30 cellular contexts compared by ENCODE assay signal in genomic region chr1:234647758-234648157, GRCh38. TPM values are rescaled to one million over a fixed set of nuclear protein-coding genes. Genes with fewer than 3 reads are reported as not detected.
DNase-seq lines count a peak whose midpoint lies in the region; ATAC-seq and TF ChIP-seq lines count a peak whose summit lies in the region.
"Had no signal": no experiment of that assay in that cellular context is flagged by ENCODE, and none has a peak within 500 bp of the region (broad histone marks: within the 10 kb centered on the region; RNA-seq: fewer than 3 reads in every experiment).

No MANE protein-coding gene starts in this region.

- H3K9me3 Mint-ChIP-seq in activated T-helper 17 cell treated with anti-CD3 and anti-CD28 coated beads, Interleukin-2, amount 50 U/mL, for 72 hours = no peaks in the 10 kb centered on the region

- H3K27me3 ChIP-seq in esophagus squamous epithelium = no peaks in the 10 kb centered on the region
- H3K27me3 ChIP-seq: heart right ventricle, ovary, right atrium auricular region, upper lobe of right lung had no signal

- H3K4me1 Mint-ChIP-seq in activated T-helper 17 cell treated with anti-CD3 and anti-CD28 coated beads, Interleukin-2, amount 50 U/mL, for 72 hours = no peaks in the 10 kb centered on the region
- H3K4me1 Mint-ChIP-seq: B cell; CD8-positive, alpha-beta memory T cell had no signal

- H3K4me3 Mint-ChIP-seq in activated T-helper 17 cell treated with anti-CD3 and anti-CD28 coated beads, Interleukin-2, amount 50 U/mL, for 72 hours = no peak overlapping the region
- H3K4me3 Mint-ChIP-seq: activated T-cell treated with anti-CD3 and anti-CD28 coated beads, Interleukin-2, amount 50 U/mL, for 4 hours; B cell; CD8-positive, alpha-beta memory T cell; nephron progenitor cell had no signal

- in situ Hi-C loops in G401 (cut with HindIII; ENCODE audit: low sequenced_read_pairs) = no loop called here

- H3K36me3 ChIP-seq in esophagus squamous epithelium = no peaks in the 10 kb centered on the region
- H3K36me3 ChIP-seq: heart right ventricle, ovary, right atrium auricular region, upper lobe of right lung had no signal

- 63 to 81% methylated on average over 1 to 2 of the region's 2 CpGs for WGBS in esophagus squamous epithelium, 2 donors

- peaks cover 0 to 44% (median 0%) of the 10 kb centered on the region in 3 donors for H3K4me1 ChIP-seq in esophagus squamous epithelium
- H3K4me1 ChIP-seq: right atrium auricular region had no signal

- H3K27ac Mint-ChIP-seq in activated T-helper 17 cell treated with anti-CD3 and anti-CD28 coated beads, Interleukin-2, amount 50 U/mL, for 72 hours = no peak overlapping the region
- H3K27ac Mint-ChIP-seq: B cell, nephron progenitor cell had no signal

- intact Hi-C loops in esophagus squamous epithelium (cut with DNase I) = no loop called here

- TF ChIP-seq CTCF in esophagus squamous epithelium (IDR thresholded peaks at IDR 0.05) = no peak

- no peak overlapping the region for H3K4me3 ChIP-seq in esophagus squamous epithelium
- H3K4me3 ChIP-seq: dorsolateral prefrontal cortex, heart right ventricle, lung, ovary, PC-9, right atrium auricular region, upper lobe of right lung had no signal

- no peaks in the 10 kb centered on the region for H3K9me3 ChIP-seq in esophagus squamous epithelium
- H3K9me3 ChIP-seq: ovary, right atrium auricular region, upper lobe of right lung had no signal

- no peaks in the 10 kb centered on the region for H3K27me3 Mint-ChIP-seq in activated T-helper 17 cell treated with anti-CD3 and anti-CD28 coated beads, Interleukin-2, amount 50 U/mL, for 72 hours

- H3K36me3 Mint-ChIP-seq in activated T-helper 17 cell treated with anti-CD3 and anti-CD28 coated beads, Interleukin-2, amount 50 U/mL, for 72 hours (ENCODE audit: low read depth) = no peaks in the 10 kb centered on the region

- peak overlapping the region; percentile 11 to 71 (median 60) for H3K27ac ChIP-seq in esophagus squamous epithelium
- H3K27ac ChIP-seq: dorsolateral prefrontal cortex, heart right ventricle, ovary, PC-9, right atrium auricular region, upper lobe of right lung, VCaP had no signal

- peak; percentile 35 for DNase-seq in DMS53 treated with DMSO at 0.1 percent for 48 hours (lab: John Stamatoyannopoulos, UW; ENCODE audit: unreplicated experiment)
- peak; percentile 87 for DNase-seq in HPDE6-E6E7 (ENCODE audit: extremely low spot score)
- no peak for DNase-seq in esophagus squamous epithelium (lab: John Stamatoyannopoulos, UW)
- DNase-seq in germinal center (ENCODE audit: low spot score) = no peak
- no peak for DNase-seq in G401 (ENCODE audit: low spot score)
- DNase-seq in middle frontal gyrus (ENCODE audit: extremely low spot score, low spot score) = no peak
- no peak for DNase-seq in stimulated activated naive CD8-positive, alpha-beta T cell treated with anti-CD3 and anti-CD28 coated beads, Interleukin-15, Interleukin-2, amounts not matched to agents 100 U/mL and 50 U/mL, for 24 hours
- DNase-seq: activated CD4-positive, alpha-beta T cell treated with anti-CD3 and anti-CD28 coated beads, Interleukin-2, amount 50 U/mL, for 1 hour; activated naive CD4-positive, alpha-beta T cell; activated T-cell treated with anti-CD3 and anti-CD28 coated beads, Interleukin-2, amount 50 U/mL, for 4 hours; CD8-positive, alpha-beta memory T cell; cerebellar nuclear complex; dorsolateral prefrontal cortex; foreskin fibroblast; GF-D8; heart right ventricle; Kasumi-1; NCI-H1048; nephron progenitor cell; ovary; PC-9; SIG-M5; SW 1271; T-helper 9 cell; upper lobe of right lung had no signal

- no peak for TF ChIP-seq POLR2A in esophagus squamous epithelium (IDR thresholded peaks at IDR 0.05)

- peak; percentile 39 for ATAC-seq in activated T-helper 17 cell treated with anti-CD3 and anti-CD28 coated beads, Interleukin-2, amount 50 U/mL, for 72 hours (replicated peaks)
- no peak for ATAC-seq in stimulated activated naive CD8-positive, alpha-beta T cell treated with anti-CD3 and anti-CD28 coated beads, Interleukin-15, Interleukin-2, amounts not matched to agents 100 U/mL and 50 U/mL, for 24 hours
- ATAC-seq: activated T-cell treated with anti-CD3 and anti-CD28 coated beads, Interleukin-2, amount 50 U/mL, for 4 hours; heart right ventricle; upper lobe of right lung had no signal

RNA-seq across cellular contexts. Expression of gene IRF2BP2, which starts 37.8 kb away (rescaled TPM):
- 100 to 1,000 TPM in 1 of 2 donors, 10 to 100 TPM in 1; 84.5 to 134 TPM for total RNA-seq in activated T-helper 17 cell treated with anti-CD3 and anti-CD28 coated beads, Interleukin-2, amount 50 U/mL, for 72 hours
- 10 to 100 TPM; 52.5 to 66.8 (median 57.6) TPM for total RNA-seq in esophagus squamous epithelium
- total RNA-seq in G401 (2014; rRNA removed; shearing (Covaris generic)) = 41.1 and 44.7 TPM in 2 replicates

Comparison
In these comparisons a context has a peak if more than half of its experiments do, and no peak if none do; other contexts are left out.
1. DNase-seq: peak in DMS53 treated with DMSO at 0.1 percent for 48 hours (single experiment) and HPDE6-E6E7 (single experiment); none in esophagus squamous epithelium (single experiment), germinal center (single experiment), G401 (single experiment), middle frontal gyrus (single experiment) and stimulated activated naive CD8-positive, alpha-beta T cell treated with anti-CD3 and anti-CD28 coated beads, Interleukin-15, Interleukin-2, amounts not matched to agents 100 U/mL and 50 U/mL, for 24 hours (single experiment).